In genomic region chr7:55884321-55884720, GRCh38 we compare ENCODE assay signal across 32 cellular contexts. TPM values are rescaled to one million over a fixed set of nuclear protein-coding genes. Genes with fewer than 3 reads are reported as not detected.
"Had no signal": no experiment of that assay in that cellular context is flagged by ENCODE, and none has a peak within 500 bp of the region (broad histone marks: within the 10 kb centered on the region; RNA-seq: fewer than 3 reads in every experiment).

No MANE protein-coding gene starts in this region.

- H3K27ac ChIP-seq: left ventricle myocardium inferior, pancreas, prostate gland, stomach, testis, thyroid gland, transverse colon, upper lobe of right lung had no signal

- H3K9me3 Mint-ChIP-seq: naive B cell; natural killer cell; stimulated activated naive B cell treated with anti-CD40 and anti-IgM and Interleukin-4, amounts not matched to agents 10 μg/mL and 1 μg/mL and 100 μg/mL, for 72 hours had no signal

- DNase-seq: hypothalamus; islet precursor cell; left ventricle myocardium inferior; mesendoderm; naive B cell; natural killer cell; nucleus accumbens; pancreas; posterior cingulate gyrus; retina; right cardiac atrium; stimulated activated CD4-positive, alpha-beta T cell treated with anti-CD3 and anti-CD28 coated beads, Interleukin-1b, Interleukin-23, amount 100 ng/mL, for 48 hours; stimulated activated CD4-positive, alpha-beta T cell treated with anti-CD3 and anti-CD28 coated beads, Interleukin-2, amount 100 ng/mL, for 48 hours; stimulated activated CD4-positive, alpha-beta T cell treated with anti-CD3 and anti-CD28 coated beads, Interleukin-4, amount 100 ng/mL, for 4 hours; stimulated activated CD8-positive, alpha-beta memory T cell treated with anti-CD3 and anti-CD28 coated beads, Interleukin-4, amount 100 ng/mL, for 48 hours; stimulated activated naive B cell treated with anti-CD40 and anti-IgM and Interleukin-4, amounts not matched to agents 10 μg/mL and 1 μg/mL and 100 μg/mL, for 72 hours; stimulated activated naive CD8-positive, alpha-beta T cell treated with anti-CD3 and anti-CD28 coated beads, Interleukin-15, Interleukin-2, amounts not matched to agents 100 U/mL and 50 U/mL, for 24 hours; stomach; testis; thyroid gland; transverse colon; upper lobe of right lung had no signal

- ATAC-seq: natural killer cell; pancreas; right cardiac atrium; stimulated activated naive B cell treated with anti-CD40 and anti-IgM and Interleukin-4, amounts not matched to agents 10 μg/mL and 1 μg/mL and 100 μg/mL, for 72 hours; stimulated activated naive CD8-positive, alpha-beta T cell treated with anti-CD3 and anti-CD28 coated beads, Interleukin-15, Interleukin-2, amounts not matched to agents 100 U/mL and 50 U/mL, for 24 hours; upper lobe of right lung had no signal

- H3K4me3 Mint-ChIP-seq: mesothelial cell of epicardium; stimulated activated naive B cell treated with anti-CD40 and anti-IgM and Interleukin-4, amounts not matched to agents 10 μg/mL and 1 μg/mL and 100 μg/mL, for 72 hours had no signal

- H3K36me3 ChIP-seq: left ventricle myocardium inferior, pancreas, prostate gland, stomach, thyroid gland, transverse colon, upper lobe of right lung had no signal

- H3K36me3 Mint-ChIP-seq: mesothelial cell of epicardium; naive B cell; natural killer cell; stimulated activated naive B cell treated with anti-CD40 and anti-IgM and Interleukin-4, amounts not matched to agents 10 μg/mL and 1 μg/mL and 100 μg/mL, for 72 hours had no signal

- H3K4me3 ChIP-seq: left ventricle myocardium inferior, lung, pancreas, prostate gland, smooth muscle cell, stomach, testis, thyroid gland, transverse colon, upper lobe of right lung had no signal

- H3K27ac Mint-ChIP-seq: mesothelial cell of epicardium; stimulated activated naive B cell treated with anti-CD40 and anti-IgM and Interleukin-4, amounts not matched to agents 10 μg/mL and 1 μg/mL and 100 μg/mL, for 72 hours had no signal

- H3K9me3 ChIP-seq: left ventricle myocardium inferior, pancreas, prostate gland, stomach, testis, thyroid gland, transverse colon, upper lobe of right lung had no signal

- H3K4me2 ChIP-seq: smooth muscle cell had no signal

- H3K4me1 ChIP-seq: pancreas, prostate gland, thyroid gland had no signal

- H3K27me3 ChIP-seq: pancreas, stomach, testis, thyroid gland, transverse colon, upper lobe of right lung had no signal

RNA-seq across cellular contexts. Expression of gene SEPTIN14, which starts 21.8 kb away (rescaled TPM):
- total RNA-seq: kidney epithelial cell, left ventricle myocardium inferior, lower leg skin, lung, mononuclear cell, natural killer cell, osteoblast, pancreas, right cardiac atrium, skeletal muscle tissue, smooth muscle cell, stomach, transverse colon, upper lobe of right lung had no signal
- polyA plus RNA-seq: lung, neural cell, pancreas, right cardiac atrium, smooth muscle cell, stomach had no signal
